8 cellular contexts compared by ENCODE assay signal in the genomic region with DNA sequence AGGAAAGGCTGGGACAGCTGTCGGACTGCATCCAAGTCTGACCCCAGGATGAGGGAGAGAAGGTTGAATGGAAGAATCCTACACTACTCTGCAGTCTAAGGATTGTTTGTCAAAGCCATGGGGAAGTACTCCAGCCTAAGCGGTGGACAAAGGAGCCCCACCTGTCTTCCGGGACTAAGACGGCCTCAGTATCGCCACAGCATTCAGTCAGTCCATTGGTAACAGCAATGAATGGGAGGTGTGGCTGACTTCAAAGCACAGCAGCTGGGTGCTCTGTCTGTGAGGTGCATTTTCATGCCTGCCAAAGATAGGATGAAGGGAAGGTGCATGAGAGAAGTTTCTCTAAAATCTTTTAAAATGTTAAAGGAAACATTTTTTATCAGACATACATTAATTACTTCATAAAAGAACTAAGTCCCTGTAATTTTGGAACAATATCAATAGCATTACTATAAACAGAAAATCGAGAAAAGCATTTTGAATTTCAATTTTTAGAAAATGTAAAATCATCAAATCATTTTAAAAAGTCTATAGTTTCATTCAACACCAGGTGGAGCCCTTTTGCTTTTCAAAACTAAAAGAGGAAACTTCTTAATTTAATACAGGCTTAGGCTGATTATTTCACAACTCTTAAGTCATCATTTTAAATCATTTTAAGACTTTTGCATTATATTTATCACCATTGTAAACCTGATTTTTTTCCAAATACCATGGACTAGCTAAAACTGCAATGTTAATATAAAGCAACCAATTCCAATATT. TPM values are rescaled to one million over a fixed set of nuclear protein-coding genes. Genes with fewer than 3 reads are reported as not detected.
DNase-seq lines count a peak whose midpoint lies in the region; ATAC-seq, FAIRE-seq and TF ChIP-seq lines count a peak whose summit lies in the region.

No MANE protein-coding gene starts in this region.

- H3K9ac ChIP-seq in kidney (ENCODE audit: low read length in 2 of 2) = no peak overlapping the region

- TF ChIP-seq CTCF in kidney (IDR thresholded peaks at IDR 0.05; ENCODE audit: borderline replicate concordance, extremely low read depth, insufficient read depth) = peak; percentile 29

- H3K36me3 ChIP-seq in kidney (ENCODE audit: control insufficient read depth in 1 of 2, insufficient read depth in 2 of 2, low read length in 2 of 2) (no peaks in the 10 kb centered on the region), MG63 (no peaks in the 10 kb centered on the region)

- H3K9me3 ChIP-seq in kidney (ENCODE audit: control insufficient read depth in 1 of 2, low read length in 2 of 2) = no peaks in the 10 kb centered on the region
- H3K9me3 ChIP-seq in MG63 = no peaks in the 10 kb centered on the region

- DNase-seq in ELR (ENCODE audit: low read depth) = peak; percentile 63
- peak; percentile 8 to 24 for DNase-seq in NCI-H1930 (lab: John Stamatoyannopoulos, UW)
- peak; percentile 50 for DNase-seq in amniotic epithelial cell (ENCODE audit: low read depth)
- no peak for DNase-seq in kidney
- DNase-seq in activated CD4-positive, alpha-beta T cell treated with anti-CD3 and anti-CD28 coated beads, Interleukin-2, amount 50 U/mL, for 1 hour = no peak
- no peak for DNase-seq in MG63
- no peak for DNase-seq in Ammon's horn (ENCODE audit: low spot score)

- H3K4me3 ChIP-seq in kidney (ENCODE audit: low read length in 2 of 2) (no peak overlapping the region), MG63 (no peak overlapping the region)

- FAIRE-seq in kidney (lab: Jason Lieb, UNC) = peak; percentile 99

- ATAC-seq in GM19467 (IDR thresholded peaks at IDR 0.05; ENCODE audit: unreplicated experiment) = no peak

- intact Hi-C loops in kidney (cut with DNase I) = loop anchor here (5.0 kb wide), 1 partner anchor 127 kb away; the partner anchor contains the start of gene SLC25A31

- H3K4me1 ChIP-seq in kidney (ENCODE audit: control insufficient read depth in 1 of 2, insufficient read depth in 1 of 2, low read depth in 1 of 2, low read length in 2 of 2) = no peaks in the 10 kb centered on the region

- H3K27me3 ChIP-seq in MG63 = no peaks in the 10 kb centered on the region

- H3K27ac ChIP-seq in kidney (ENCODE audit: low read depth in 2 of 2, low read length in 2 of 2) = no peak overlapping the region

RNA-seq across cellular contexts. Expression of gene INTU, which starts 27.6 kb away (rescaled TPM):
- total RNA-seq in kidney = 8.3 TPM
- 2.6 TPM for polyA plus RNA-seq in kidney (ENCODE audit: insufficient read depth, low read depth, low replicate concordance)
- total RNA-seq in MG63 (2014; rRNA removed; shearing (Covaris generic); ENCODE audit: low replicate concordance) = 1.2 TPM in 2 replicates

Comparison
In these comparisons a context has a peak if more than half of its experiments do, and no peak if none do; other contexts are left out.
1. DNase-seq: peak in ELR (single experiment), NCI-H1930 (2 of 2) and amniotic epithelial cell (single experiment); none in kidney (single experiment), activated CD4-positive, alpha-beta T cell treated with anti-CD3 and anti-CD28 coated beads, Interleukin-2, amount 50 U/mL, for 1 hour (single experiment), MG63 (single experiment) and Ammon's horn (single experiment).